Comparison of ENCODE assay signal across 1 cellular context in genomic region chr11:34809191-34810106, GRCh38.
TF ChIP-seq lines count a peak whose summit lies in the region.

No MANE protein-coding gene starts in this region.

TF ChIP-seq in K562, 482 proteins besides CTCF, POLR2A, EP300 and RAD21 (continued from another document and continues in another):
- TF ChIP-seq, protein P1, sequence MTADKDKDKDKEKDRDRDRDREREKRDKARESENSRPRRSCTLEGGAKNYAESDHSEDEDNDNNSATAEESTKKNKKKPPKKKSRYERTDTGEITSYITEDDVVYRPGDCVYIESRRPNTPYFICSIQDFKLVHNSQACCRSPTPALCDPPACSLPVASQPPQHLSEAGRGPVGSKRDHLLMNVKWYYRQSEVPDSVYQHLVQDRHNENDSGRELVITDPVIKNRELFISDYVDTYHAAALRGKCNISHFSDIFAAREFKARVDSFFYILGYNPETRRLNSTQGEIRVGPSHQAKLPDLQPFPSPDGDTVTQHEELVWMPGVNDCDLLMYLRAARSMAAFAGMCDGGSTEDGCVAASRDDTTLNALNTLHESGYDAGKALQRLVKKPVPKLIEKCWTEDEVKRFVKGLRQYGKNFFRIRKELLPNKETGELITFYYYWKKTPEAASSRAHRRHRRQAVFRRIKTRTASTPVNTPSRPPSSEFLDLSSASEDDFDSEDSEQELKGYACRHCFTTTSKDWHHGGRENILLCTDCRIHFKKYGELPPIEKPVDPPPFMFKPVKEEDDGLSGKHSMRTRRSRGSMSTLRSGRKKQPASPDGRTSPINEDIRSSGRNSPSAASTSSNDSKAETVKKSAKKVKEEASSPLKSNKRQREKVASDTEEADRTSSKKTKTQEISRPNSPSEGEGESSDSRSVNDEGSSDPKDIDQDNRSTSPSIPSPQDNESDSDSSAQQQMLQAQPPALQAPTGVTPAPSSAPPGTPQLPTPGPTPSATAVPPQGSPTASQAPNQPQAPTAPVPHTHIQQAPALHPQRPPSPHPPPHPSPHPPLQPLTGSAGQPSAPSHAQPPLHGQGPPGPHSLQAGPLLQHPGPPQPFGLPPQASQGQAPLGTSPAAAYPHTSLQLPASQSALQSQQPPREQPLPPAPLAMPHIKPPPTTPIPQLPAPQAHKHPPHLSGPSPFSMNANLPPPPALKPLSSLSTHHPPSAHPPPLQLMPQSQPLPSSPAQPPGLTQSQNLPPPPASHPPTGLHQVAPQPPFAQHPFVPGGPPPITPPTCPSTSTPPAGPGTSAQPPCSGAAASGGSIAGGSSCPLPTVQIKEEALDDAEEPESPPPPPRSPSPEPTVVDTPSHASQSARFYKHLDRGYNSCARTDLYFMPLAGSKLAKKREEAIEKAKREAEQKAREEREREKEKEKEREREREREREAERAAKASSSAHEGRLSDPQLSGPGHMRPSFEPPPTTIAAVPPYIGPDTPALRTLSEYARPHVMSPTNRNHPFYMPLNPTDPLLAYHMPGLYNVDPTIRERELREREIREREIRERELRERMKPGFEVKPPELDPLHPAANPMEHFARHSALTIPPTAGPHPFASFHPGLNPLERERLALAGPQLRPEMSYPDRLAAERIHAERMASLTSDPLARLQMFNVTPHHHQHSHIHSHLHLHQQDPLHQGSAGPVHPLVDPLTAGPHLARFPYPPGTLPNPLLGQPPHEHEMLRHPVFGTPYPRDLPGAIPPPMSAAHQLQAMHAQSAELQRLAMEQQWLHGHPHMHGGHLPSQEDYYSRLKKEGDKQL (CRISPR knock-in tag; IDR thresholded peaks at IDR 0.05; ENCODE audit: borderline replicate concordance), result no peak
- no peak for TF ChIP-seq STAG1 (CRISPR knock-in tag; IDR thresholded peaks at IDR 0.05; ENCODE audit: borderline replicate concordance)
- peak; percentile 81 for TF ChIP-seq CBFA2T2 (conservative IDR thresholded peaks at IDR 0.05)
- TF ChIP-seq GTF2A2 (tag; IDR thresholded peaks at IDR 0.05), result peak; percentile 49; the same call in 1 of the 2 replicates
- TF ChIP-seq TBL1XR1 (IDR thresholded peaks at IDR 0.05; ENCODE audit: low read length in 2 of 2), result peak in 1 of 2 experiments; percentile 85; a peak in 2 of 4 replicates
- TF ChIP-seq ZNF830 (CRISPR knock-in tag; IDR thresholded peaks at IDR 0.05), result no peak
- TF ChIP-seq ZNF740 (CRISPR knock-in tag; IDR thresholded peaks at IDR 0.05), result no peak
- TF ChIP-seq ZNF740 (tag; IDR thresholded peaks at IDR 0.05), result peak in 1 of 2 experiments; percentile 54; a peak in 1 of 4 replicates
- TF ChIP-seq CEBPB (tag; IDR thresholded peaks at IDR 0.05), result peak; percentile 91
- TF ChIP-seq, protein P2, sequence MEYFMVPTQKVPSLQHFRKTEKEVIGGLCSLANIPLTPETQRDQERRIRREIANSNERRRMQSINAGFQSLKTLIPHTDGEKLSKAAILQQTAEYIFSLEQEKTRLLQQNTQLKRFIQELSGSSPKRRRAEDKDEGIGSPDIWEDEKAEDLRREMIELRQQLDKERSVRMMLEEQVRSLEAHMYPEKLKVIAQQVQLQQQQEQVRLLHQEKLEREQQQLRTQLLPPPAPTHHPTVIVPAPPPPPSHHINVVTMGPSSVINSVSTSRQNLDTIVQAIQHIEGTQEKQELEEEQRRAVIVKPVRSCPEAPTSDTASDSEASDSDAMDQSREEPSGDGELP (CRISPR knock-in tag; IDR thresholded peaks at IDR 0.05; ENCODE audit: borderline replicate concordance), result no peak
- peak; percentile 94 for TF ChIP-seq SMARCE1 (IDR thresholded peaks at IDR 0.05)
- TF ChIP-seq SMC3 (conservative IDR thresholded peaks at IDR 0.05; ENCODE audit: insufficient read depth, low read depth, low read length), result no peak
- no peak for TF ChIP-seq HOXB6 (CRISPR knock-in tag; IDR thresholded peaks at IDR 0.05; ENCODE audit: borderline replicate concordance)
- peak; percentile 56 for TF ChIP-seq C11orf30 (IDR thresholded peaks at IDR 0.05; ENCODE audit: low read depth)
- TF ChIP-seq ZNF280B (CRISPR knock-in tag; IDR thresholded peaks at IDR 0.05), result no peak
- TF ChIP-seq NR2C1 (IDR thresholded peaks at IDR 0.05), result no peak
- peak; percentile 84 for TF ChIP-seq NR2C1 (tag; IDR thresholded peaks at IDR 0.05)
- no peak for TF ChIP-seq MTF1 (CRISPR knock-in tag; IDR thresholded peaks at IDR 0.05; ENCODE audit: borderline replicate concordance)
- TF ChIP-seq SMARCA4 (IDR thresholded peaks at IDR 0.05), result peak; percentile 95
- TF ChIP-seq NELFE (IDR thresholded peaks at IDR 0.05; ENCODE audit: insufficient read depth, insufficient read length), result no peak
- TF ChIP-seq MED1 (CRISPR knock-in tag; IDR thresholded peaks at IDR 0.05; ENCODE audit: borderline replicate concordance), result no peak
- TF ChIP-seq, protein P3, sequence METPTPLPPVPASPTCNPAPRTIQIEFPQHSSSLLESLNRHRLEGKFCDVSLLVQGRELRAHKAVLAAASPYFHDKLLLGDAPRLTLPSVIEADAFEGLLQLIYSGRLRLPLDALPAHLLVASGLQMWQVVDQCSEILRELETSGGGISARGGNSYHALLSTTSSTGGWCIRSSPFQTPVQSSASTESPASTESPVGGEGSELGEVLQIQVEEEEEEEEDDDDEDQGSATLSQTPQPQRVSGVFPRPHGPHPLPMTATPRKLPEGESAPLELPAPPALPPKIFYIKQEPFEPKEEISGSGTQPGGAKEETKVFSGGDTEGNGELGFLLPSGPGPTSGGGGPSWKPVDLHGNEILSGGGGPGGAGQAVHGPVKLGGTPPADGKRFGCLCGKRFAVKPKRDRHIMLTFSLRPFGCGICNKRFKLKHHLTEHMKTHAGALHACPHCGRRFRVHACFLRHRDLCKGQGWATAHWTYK (CRISPR knock-in tag; IDR thresholded peaks at IDR 0.05), result no peak
- TF ChIP-seq, protein P4, sequence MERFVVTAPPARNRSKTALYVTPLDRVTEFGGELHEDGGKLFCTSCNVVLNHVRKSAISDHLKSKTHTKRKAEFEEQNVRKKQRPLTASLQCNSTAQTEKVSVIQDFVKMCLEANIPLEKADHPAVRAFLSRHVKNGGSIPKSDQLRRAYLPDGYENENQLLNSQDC (CRISPR knock-in tag; IDR thresholded peaks at IDR 0.05), result no peak
- TF ChIP-seq EWSR1 (IDR thresholded peaks at IDR 0.05; ENCODE audit: borderline replicate concordance, low read depth, partially characterized antibody), result no peak
- TF ChIP-seq, protein P5, sequence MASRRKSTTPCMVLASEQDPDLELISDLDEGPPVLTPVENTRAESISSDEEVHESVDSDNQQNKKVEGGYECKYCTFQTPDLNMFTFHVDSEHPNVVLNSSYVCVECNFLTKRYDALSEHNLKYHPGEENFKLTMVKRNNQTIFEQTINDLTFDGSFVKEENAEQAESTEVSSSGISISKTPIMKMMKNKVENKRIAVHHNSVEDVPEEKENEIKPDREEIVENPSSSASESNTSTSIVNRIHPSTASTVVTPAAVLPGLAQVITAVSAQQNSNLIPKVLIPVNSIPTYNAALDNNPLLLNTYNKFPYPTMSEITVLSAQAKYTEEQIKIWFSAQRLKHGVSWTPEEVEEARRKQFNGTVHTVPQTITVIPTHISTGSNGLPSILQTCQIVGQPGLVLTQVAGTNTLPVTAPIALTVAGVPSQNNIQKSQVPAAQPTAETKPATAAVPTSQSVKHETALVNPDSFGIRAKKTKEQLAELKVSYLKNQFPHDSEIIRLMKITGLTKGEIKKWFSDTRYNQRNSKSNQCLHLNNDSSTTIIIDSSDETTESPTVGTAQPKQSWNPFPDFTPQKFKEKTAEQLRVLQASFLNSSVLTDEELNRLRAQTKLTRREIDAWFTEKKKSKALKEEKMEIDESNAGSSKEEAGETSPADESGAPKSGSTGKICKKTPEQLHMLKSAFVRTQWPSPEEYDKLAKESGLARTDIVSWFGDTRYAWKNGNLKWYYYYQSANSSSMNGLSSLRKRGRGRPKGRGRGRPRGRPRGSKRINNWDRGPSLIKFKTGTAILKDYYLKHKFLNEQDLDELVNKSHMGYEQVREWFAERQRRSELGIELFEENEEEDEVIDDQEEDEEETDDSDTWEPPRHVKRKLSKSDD (conservative IDR thresholded peaks at IDR 0.05; ENCODE audit: low read length), result no peak
- no peak for TF ChIP-seq ZNF224 (CRISPR knock-in tag; IDR thresholded peaks at IDR 0.05)
- no peak for TF ChIP-seq ESRRB (CRISPR knock-in tag; IDR thresholded peaks at IDR 0.05; ENCODE audit: borderline replicate concordance)
- TF ChIP-seq MCM5 (IDR thresholded peaks at IDR 0.05; ENCODE audit: low read depth), result no peak
- no peak for TF ChIP-seq ARID3B (CRISPR knock-in tag; IDR thresholded peaks at IDR 0.05; ENCODE audit: borderline replicate concordance)
- TF ChIP-seq TRIM24 (IDR thresholded peaks at IDR 0.05), result peak; percentile 84 to 87
- peak; percentile 84; the same call in 1 of the 2 replicates for TF ChIP-seq NCOA1 (IDR thresholded peaks at IDR 0.05; ENCODE audit: low read depth)
- TF ChIP-seq MEF2D (tag; conservative IDR thresholded peaks at IDR 0.05; ENCODE audit: low read depth), result peak; percentile 88
- TF ChIP-seq ZNF3 (CRISPR knock-in tag; IDR thresholded peaks at IDR 0.05), result no peak
- TF ChIP-seq DDX20 (tag; IDR thresholded peaks at IDR 0.05; ENCODE audit: low read depth), result peak; percentile 91
- TF ChIP-seq, protein P6, sequence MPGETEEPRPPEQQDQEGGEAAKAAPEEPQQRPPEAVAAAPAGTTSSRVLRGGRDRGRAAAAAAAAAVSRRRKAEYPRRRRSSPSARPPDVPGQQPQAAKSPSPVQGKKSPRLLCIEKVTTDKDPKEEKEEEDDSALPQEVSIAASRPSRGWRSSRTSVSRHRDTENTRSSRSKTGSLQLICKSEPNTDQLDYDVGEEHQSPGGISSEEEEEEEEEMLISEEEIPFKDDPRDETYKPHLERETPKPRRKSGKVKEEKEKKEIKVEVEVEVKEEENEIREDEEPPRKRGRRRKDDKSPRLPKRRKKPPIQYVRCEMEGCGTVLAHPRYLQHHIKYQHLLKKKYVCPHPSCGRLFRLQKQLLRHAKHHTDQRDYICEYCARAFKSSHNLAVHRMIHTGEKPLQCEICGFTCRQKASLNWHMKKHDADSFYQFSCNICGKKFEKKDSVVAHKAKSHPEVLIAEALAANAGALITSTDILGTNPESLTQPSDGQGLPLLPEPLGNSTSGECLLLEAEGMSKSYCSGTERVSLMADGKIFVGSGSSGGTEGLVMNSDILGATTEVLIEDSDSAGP (CRISPR knock-in tag; IDR thresholded peaks at IDR 0.05), result no peak
- peak; percentile 85 for TF ChIP-seq SOX6 (IDR thresholded peaks at IDR 0.05)
- TF ChIP-seq, protein P7, sequence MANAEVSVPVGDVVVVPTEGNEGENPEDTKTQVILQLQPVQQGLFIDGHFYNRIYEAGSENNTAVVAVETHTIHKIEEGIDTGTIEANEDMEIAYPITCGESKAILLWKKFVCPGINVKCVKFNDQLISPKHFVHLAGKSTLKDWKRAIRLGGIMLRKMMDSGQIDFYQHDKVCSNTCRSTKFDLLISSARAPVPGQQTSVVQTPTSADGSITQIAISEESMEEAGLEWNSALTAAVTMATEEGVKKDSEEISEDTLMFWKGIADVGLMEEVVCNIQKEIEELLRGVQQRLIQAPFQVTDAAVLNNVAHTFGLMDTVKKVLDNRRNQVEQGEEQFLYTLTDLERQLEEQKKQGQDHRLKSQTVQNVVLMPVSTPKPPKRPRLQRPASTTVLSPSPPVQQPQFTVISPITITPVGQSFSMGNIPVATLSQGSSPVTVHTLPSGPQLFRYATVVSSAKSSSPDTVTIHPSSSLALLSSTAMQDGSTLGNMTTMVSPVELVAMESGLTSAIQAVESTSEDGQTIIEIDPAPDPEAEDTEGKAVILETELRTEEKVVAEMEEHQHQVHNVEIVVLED (CRISPR knock-in tag; IDR thresholded peaks at IDR 0.05), result no peak
- TF ChIP-seq ZNF184 (CRISPR knock-in tag; IDR thresholded peaks at IDR 0.05), result no peak
- no peak for TF ChIP-seq MBD2 (IDR thresholded peaks at IDR 0.05; ENCODE audit: borderline replicate concordance, low read depth)
- no peak for TF ChIP-seq ZBTB17 (CRISPR knock-in tag; IDR thresholded peaks at IDR 0.05)
- TF ChIP-seq CHD4 (IDR thresholded peaks at IDR 0.05; ENCODE audit: insufficient read depth, insufficient replicate concordance, low read depth, low read length, poor library complexity, severe bottlenecking), result no peak
- no peak for TF ChIP-seq E2F3 (CRISPR knock-in tag; IDR thresholded peaks at IDR 0.05)
- peak; percentile 87 for TF ChIP-seq LEF1 (IDR thresholded peaks at IDR 0.05)
- TF ChIP-seq RFX1 (IDR thresholded peaks at IDR 0.05), result no peak
- TF ChIP-seq, protein P8, sequence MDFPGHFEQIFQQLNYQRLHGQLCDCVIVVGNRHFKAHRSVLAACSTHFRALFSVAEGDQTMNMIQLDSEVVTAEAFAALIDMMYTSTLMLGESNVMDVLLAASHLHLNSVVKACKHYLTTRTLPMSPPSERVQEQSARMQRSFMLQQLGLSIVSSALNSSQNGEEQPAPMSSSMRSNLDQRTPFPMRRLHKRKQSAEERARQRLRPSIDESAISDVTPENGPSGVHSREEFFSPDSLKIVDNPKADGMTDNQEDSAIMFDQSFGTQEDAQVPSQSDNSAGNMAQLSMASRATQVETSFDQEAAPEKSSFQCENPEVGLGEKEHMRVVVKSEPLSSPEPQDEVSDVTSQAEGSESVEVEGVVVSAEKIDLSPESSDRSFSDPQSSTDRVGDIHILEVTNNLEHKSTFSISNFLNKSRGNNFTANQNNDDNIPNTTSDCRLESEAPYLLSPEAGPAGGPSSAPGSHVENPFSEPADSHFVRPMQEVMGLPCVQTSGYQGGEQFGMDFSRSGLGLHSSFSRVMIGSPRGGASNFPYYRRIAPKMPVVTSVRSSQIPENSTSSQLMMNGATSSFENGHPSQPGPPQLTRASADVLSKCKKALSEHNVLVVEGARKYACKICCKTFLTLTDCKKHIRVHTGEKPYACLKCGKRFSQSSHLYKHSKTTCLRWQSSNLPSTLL (IDR thresholded peaks at IDR 0.05), result no peak
